8 cellular contexts compared by ENCODE assay signal in the genomic region with DNA sequence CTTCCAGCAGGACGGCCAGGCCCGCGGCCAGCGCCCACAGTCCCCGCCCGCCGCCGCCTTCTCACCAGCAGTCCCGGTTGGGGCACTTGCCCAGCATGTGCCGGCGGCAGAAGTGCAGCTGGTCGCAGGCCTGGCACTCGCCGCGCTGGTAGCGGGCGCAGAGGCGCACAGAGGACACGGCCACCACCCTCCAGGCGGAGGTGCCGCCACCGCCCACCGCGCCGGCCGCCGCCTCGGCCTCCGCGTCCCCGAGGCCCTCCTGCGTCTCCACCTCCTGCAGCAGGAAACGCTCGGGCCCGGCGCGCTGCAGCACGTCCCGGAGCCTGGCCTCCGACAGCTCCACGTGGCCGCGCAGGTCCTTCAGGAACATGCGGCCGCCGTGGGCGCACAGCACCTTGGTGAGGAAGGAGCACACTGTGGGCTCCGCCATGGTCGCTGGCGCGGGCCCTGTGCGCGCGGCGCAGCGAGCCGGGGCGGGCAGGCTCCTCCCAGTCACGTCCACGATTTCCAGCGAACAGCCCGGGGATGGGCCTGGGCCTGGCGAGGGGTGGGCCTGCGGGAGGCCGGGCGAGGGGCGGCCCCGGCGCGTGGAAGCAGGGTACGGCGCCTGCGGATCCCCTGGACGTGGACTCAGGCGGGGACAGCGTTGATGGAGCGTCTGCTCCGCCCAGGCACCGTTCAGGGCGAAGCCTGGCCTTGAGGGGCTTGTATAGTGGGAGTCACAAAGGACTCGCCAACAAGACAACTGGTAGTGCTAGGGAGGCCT. TPM values are rescaled to one million over a fixed set of nuclear protein-coding genes. Genes with fewer than 3 reads are reported as not detected.
A peak's percentile ranks its signal among the peaks of the same experiment; 100 is the strongest.
DNase-seq lines count a peak whose midpoint lies in the region; ATAC-seq and TF ChIP-seq lines count a peak whose summit lies in the region.

A gene with protein sequence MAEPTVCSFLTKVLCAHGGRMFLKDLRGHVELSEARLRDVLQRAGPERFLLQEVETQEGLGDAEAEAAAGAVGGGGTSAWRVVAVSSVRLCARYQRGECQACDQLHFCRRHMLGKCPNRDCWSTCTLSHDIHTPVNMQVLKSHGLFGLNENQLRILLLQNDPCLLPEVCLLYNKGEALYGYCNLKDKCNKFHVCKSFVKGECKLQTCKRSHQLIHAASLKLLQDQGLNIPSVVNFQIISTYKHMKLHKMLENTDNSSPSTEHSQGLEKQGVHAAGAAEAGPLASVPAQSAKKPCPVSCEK (minus strand): TSS at position 455 of the 766 bp plus-strand sequence. CDS start 25 bp downstream, at position 430.

- in situ Hi-C loops in G401 (cut with HindIII; ENCODE audit: low sequenced_read_pairs) (no loop called here), SK-MEL-5 (cut with HindIII; ENCODE audit: low pct_unique_long_range_greater_than_20kb, low sequenced_read_pairs) (no loop called here)

- H3K27ac ChIP-seq in adrenal gland (peak within 1 kb of the TSS in 4 of 5 donors; percentile 36 to 85 (median 62)), left ventricle myocardium inferior (replicated peaks) (peak within 1 kb of the TSS; percentile 90)

- TF ChIP-seq RAD21 in Ishikawa (IDR thresholded peaks at IDR 0.05; ENCODE audit: low read depth), result no peak

- no peak for TF ChIP-seq CTCF in adrenal gland (IDR thresholded peaks at IDR 0.05)
- no peak for TF ChIP-seq CTCF in left ventricle myocardium inferior (IDR thresholded peaks at IDR 0.05; ENCODE audit: borderline replicate concordance)

- TF ChIP-seq EP300 in Ishikawa (IDR thresholded peaks at IDR 0.05; ENCODE audit: borderline replicate concordance), result peak; percentile 49; the same call in 1 of the 2 replicates

- ATAC-seq in GM21717 (IDR thresholded peaks at IDR 0.05; ENCODE audit: unreplicated experiment), result peak; percentile 87

- TF ChIP-seq POLR2A in adrenal gland (IDR thresholded peaks at IDR 0.05), result peak in 1 of 2 donors; percentile 45

- intact Hi-C loops in adrenal gland (cut with DNase I), result no loop called here
- intact Hi-C loops in left ventricle myocardium inferior (cut with micrococcal nuclease), result no loop called here

- no peaks in the 10 kb centered on the region for H3K9me3 ChIP-seq in adrenal gland (replicated peaks in 1 of 3)
- H3K9me3 ChIP-seq in left ventricle myocardium inferior (replicated peaks), result no peaks in the 10 kb centered on the region

- H3K4me3 ChIP-seq in adrenal gland, result peak within 1 kb of the TSS; percentile 36 to 98 (median 83)
- peak within 1 kb of the TSS; percentile 88 for H3K4me3 ChIP-seq in left ventricle myocardium inferior

- H3K4me1 ChIP-seq in adrenal gland (replicated peaks in 1 of 2) (peaks cover 5 to 15% of the 10 kb centered on the region in 2 donors), left ventricle myocardium inferior (peaks cover 31% of the 10 kb centered on the region)

- DNase-seq in G401 (ENCODE audit: low spot score) (no peak), SK-MEL-5 (ENCODE audit: low read depth, low spot score) (peak; percentile 81), adrenal gland (peak; percentile 56 to 70 (median 63)), left ventricle myocardium inferior (peak; percentile 68), retina (peak; percentile 94), NCI-H187 (lab: John Stamatoyannopoulos, UW) (no peak)

- 0 to 20% (median 1%) methylated on average over 1 to 81 of the region's 81 CpGs for WGBS in adrenal gland, 4 donors

- H3K36me3 ChIP-seq in adrenal gland (replicated peaks in 1 of 2), result peaks cover 0 to 5% of the 10 kb centered on the region in 2 donors
- H3K36me3 ChIP-seq in left ventricle myocardium inferior, result peaks cover 5% of the 10 kb centered on the region

- H3K27me3 ChIP-seq in adrenal gland (no peaks in the 10 kb centered on the region), left ventricle myocardium inferior (ENCODE audit: low read depth) (no peaks in the 10 kb centered on the region)

TF ChIP-seq in Ishikawa, 13 proteins besides CTCF, POLR2A, EP300 and RAD21:
- TF ChIP-seq FOXM1 (IDR thresholded peaks at IDR 0.05; ENCODE audit: borderline replicate concordance, low read depth), result no peak
- no peak for TF ChIP-seq TEAD4 (IDR thresholded peaks at IDR 0.05)
- peak; percentile 88 for TF ChIP-seq ZBTB7A (IDR thresholded peaks at IDR 0.05; ENCODE audit: low read depth)
- no peak for TF ChIP-seq CREB1 (IDR thresholded peaks at IDR 0.05; ENCODE audit: low read depth)
- TF ChIP-seq, protein P1, sequence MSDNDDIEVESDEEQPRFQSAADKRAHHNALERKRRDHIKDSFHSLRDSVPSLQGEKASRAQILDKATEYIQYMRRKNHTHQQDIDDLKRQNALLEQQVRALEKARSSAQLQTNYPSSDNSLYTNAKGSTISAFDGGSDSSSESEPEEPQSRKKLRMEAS (IDR thresholded peaks at IDR 0.05), result peak; percentile 92
- TF ChIP-seq CEBPB (IDR thresholded peaks at IDR 0.05), result 0 out of 2 replicates have a peak, but pooled peaks have one; percentile 1
- TF ChIP-seq TCF12 (IDR thresholded peaks at IDR 0.05; ENCODE audit: low read depth), result peak; percentile 14; the same call in 1 of the 2 replicates
- TF ChIP-seq YY1 (IDR thresholded peaks at IDR 0.05; ENCODE audit: low read depth), result peak; percentile 87
- peak; percentile 90 for TF ChIP-seq TAF1 (IDR thresholded peaks at IDR 0.05; ENCODE audit: low read depth)
- TF ChIP-seq NFIC (IDR thresholded peaks at IDR 0.05), result no peak; the same call in 1 of the 2 replicates
- TF ChIP-seq, protein P2, sequence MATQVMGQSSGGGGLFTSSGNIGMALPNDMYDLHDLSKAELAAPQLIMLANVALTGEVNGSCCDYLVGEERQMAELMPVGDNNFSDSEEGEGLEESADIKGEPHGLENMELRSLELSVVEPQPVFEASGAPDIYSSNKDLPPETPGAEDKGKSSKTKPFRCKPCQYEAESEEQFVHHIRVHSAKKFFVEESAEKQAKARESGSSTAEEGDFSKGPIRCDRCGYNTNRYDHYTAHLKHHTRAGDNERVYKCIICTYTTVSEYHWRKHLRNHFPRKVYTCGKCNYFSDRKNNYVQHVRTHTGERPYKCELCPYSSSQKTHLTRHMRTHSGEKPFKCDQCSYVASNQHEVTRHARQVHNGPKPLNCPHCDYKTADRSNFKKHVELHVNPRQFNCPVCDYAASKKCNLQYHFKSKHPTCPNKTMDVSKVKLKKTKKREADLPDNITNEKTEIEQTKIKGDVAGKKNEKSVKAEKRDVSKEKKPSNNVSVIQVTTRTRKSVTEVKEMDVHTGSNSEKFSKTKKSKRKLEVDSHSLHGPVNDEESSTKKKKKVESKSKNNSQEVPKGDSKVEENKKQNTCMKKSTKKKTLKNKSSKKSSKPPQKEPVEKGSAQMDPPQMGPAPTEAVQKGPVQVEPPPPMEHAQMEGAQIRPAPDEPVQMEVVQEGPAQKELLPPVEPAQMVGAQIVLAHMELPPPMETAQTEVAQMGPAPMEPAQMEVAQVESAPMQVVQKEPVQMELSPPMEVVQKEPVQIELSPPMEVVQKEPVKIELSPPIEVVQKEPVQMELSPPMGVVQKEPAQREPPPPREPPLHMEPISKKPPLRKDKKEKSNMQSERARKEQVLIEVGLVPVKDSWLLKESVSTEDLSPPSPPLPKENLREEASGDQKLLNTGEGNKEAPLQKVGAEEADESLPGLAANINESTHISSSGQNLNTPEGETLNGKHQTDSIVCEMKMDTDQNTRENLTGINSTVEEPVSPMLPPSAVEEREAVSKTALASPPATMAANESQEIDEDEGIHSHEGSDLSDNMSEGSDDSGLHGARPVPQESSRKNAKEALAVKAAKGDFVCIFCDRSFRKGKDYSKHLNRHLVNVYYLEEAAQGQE (IDR thresholded peaks at IDR 0.05; ENCODE audit: low read depth), result no peak
- no peak for TF ChIP-seq EGR1 (IDR thresholded peaks at IDR 0.05)
- TF ChIP-seq, protein P3, sequence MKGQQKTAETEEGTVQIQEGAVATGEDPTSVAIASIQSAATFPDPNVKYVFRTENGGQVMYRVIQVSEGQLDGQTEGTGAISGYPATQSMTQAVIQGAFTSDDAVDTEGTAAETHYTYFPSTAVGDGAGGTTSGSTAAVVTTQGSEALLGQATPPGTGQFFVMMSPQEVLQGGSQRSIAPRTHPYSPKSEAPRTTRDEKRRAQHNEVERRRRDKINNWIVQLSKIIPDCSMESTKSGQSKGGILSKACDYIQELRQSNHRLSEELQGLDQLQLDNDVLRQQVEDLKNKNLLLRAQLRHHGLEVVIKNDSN (IDR thresholded peaks at IDR 0.05), result no peak
TF ChIP-seq in Ishikawa: peak in this region for 6.

RNA-seq across cellular contexts. Expression of the gene that starts here (rescaled TPM):
- 22.2 and 22.3 TPM in 2 replicates for total RNA-seq in G401 (2014; rRNA removed; shearing (Covaris generic))
- total RNA-seq in SK-MEL-5 (2014; rRNA removed; shearing (Covaris generic)), result 16.2 and 16.7 TPM in 2 replicates
- polyA plus RNA-seq in SK-MEL-5 (2015; cell fraction: cytosol; rRNA removed), result 35.1 and 49.6 TPM in 2 replicates
- 42.4 and 42.7 TPM in 2 replicates for polyA plus RNA-seq in SK-MEL-5 (2015; cell fraction: nucleus; rRNA removed)
- total RNA-seq in adrenal gland (10 to 100 TPM in 7 of 8 donors, 1 to 10 TPM in 1; 7.4 to 27.2 (median 17.0) TPM), left ventricle myocardium inferior (3.4 TPM)
- polyA plus RNA-seq in adrenal gland, result 1 to 10 TPM in 2 of 3 donors, under 1 TPM in 1; 0.30 to 3.4 (median 1.3) TPM

Comparison
In these comparisons a context has a peak if more than half of its experiments do, and no peak if none do; other contexts are left out.
1. DNase-seq: peak in SK-MEL-5 (single experiment), adrenal gland (7 of 7), left ventricle myocardium inferior (single experiment) and retina (single experiment); none in G401 (single experiment) and NCI-H187 (0 of 2).